ENCODE assay signal across 12 cellular contexts in genomic region chr22:27238935-27239510, GRCh38.
A peak's percentile ranks its signal among the peaks of the same experiment; 100 is the strongest.
DNase-seq lines count a peak whose midpoint lies in the region; ATAC-seq and TF ChIP-seq lines count a peak whose summit lies in the region.
"Had no signal": no experiment of that assay in that cellular context is flagged by ENCODE, and none has a peak within 500 bp of the region (broad histone marks: within the 10 kb centered on the region; RNA-seq: fewer than 3 reads in every experiment).

No MANE protein-coding gene starts in this region.

- no peaks in the 10 kb centered on the region for H3K9me2 ChIP-seq in hepatocyte (replicated peaks; ENCODE audit: insufficient read depth)

- peaks cover 30% of the 10 kb centered on the region for H3K27me3 Mint-ChIP-seq in T-helper 17 cell

- H3K4me3 ChIP-seq in ascending aorta (no peak overlapping the region), hepatocyte (no peak overlapping the region)
- H3K4me3 ChIP-seq: tibial nerve had no signal

- no peak for TF ChIP-seq CTCF in ascending aorta (IDR thresholded peaks at IDR 0.05)
- no peak for TF ChIP-seq CTCF in hepatocyte (IDR thresholded peaks at IDR 0.05; ENCODE audit: poor library complexity)

- DNase-seq in HS-27A (ENCODE audit: low read depth) (peak; percentile 96), ascending aorta (ENCODE audit: low spot score in 2 of 2) (peak; percentile 54 to 90), hepatocyte (ENCODE audit: low spot score) (peak; percentile 88), smooth muscle cell of the brain vasculature (ENCODE audit: low read depth, low spot score) (peak; percentile 70), T-helper 17 cell (no peak)
- DNase-seq in effector CD8-positive, alpha-beta T cell (lab: John Stamatoyannopoulos, UW), result no peak

- intact Hi-C loops in ascending aorta (cut with DNase I), result loop anchor here (2.0 kb wide), 1 partner anchor 24 kb away; no protein-coding TSS in a partner anchor

- ATAC-seq in GM18505 (IDR thresholded peaks at IDR 0.05; ENCODE audit: unreplicated experiment) (no peak), T-helper 17 cell (no peak), HG03097 (IDR thresholded peaks at IDR 0.05; ENCODE audit: low FRiP score, unreplicated experiment) (no peak)

- no peaks in the 10 kb centered on the region for H3K4me1 Mint-ChIP-seq in T-helper 17 cell

- H3K36me3 Mint-ChIP-seq in T-helper 17 cell (ENCODE audit: low read depth), result peaks cover 3% of the 10 kb centered on the region
- H3K36me3 Mint-ChIP-seq: brain had no signal

- peak overlapping the region; percentile 13 to 19 for H3K27ac ChIP-seq in ascending aorta
- peak overlapping the region; percentile 74 for H3K27ac ChIP-seq in hepatocyte
- H3K27ac ChIP-seq: HL-60, tibial nerve had no signal

- H3K4me1 ChIP-seq in ascending aorta (peaks cover 15 to 24% of the 10 kb centered on the region in 2 donors), hepatocyte (ENCODE audit: insufficient read depth) (peaks cover 27% of the 10 kb centered on the region)

- no peak overlapping the region for H2AFZ ChIP-seq in hepatocyte

- no peaks in the 10 kb centered on the region for H3K9me3 ChIP-seq in ascending aorta
- no peaks in the 10 kb centered on the region for H3K9me3 ChIP-seq in hepatocyte (ENCODE audit: low read depth)
- H3K9me3 ChIP-seq in T-helper 17 cell (ENCODE audit: control insufficient read depth, low read length, poor library complexity, severe bottlenecking), result no peaks in the 10 kb centered on the region

- no peak overlapping the region for H3K4me2 ChIP-seq in hepatocyte

- WGBS in hepatocyte (ENCODE audit: low lambda C conversion rate, missing lambda C conversion rate), result 40% methylated on average over 10 of the region's 10 CpGs

- no peak for TF ChIP-seq POLR2A in GM18505 (IDR thresholded peaks at IDR 0.05; ENCODE audit: borderline replicate concordance, extremely low read depth, insufficient read depth, insufficient read length)

- no peaks in the 10 kb centered on the region for H3K27me3 ChIP-seq in ascending aorta
- H3K27me3 ChIP-seq in hepatocyte, result no peaks in the 10 kb centered on the region
- H3K27me3 ChIP-seq: tibial nerve had no signal

- H3K4me3 Mint-ChIP-seq in T-helper 17 cell, result no peak overlapping the region
- H3K4me3 Mint-ChIP-seq: brain, neural crest cell had no signal

- H3K36me3 ChIP-seq in ascending aorta, result no peaks in the 10 kb centered on the region
- no peaks in the 10 kb centered on the region for H3K36me3 ChIP-seq in hepatocyte (replicated peaks; ENCODE audit: insufficient read depth, low read depth)
- H3K36me3 ChIP-seq: tibial nerve had no signal

- no peak overlapping the region for H3K27ac Mint-ChIP-seq in T-helper 17 cell

- no peaks in the 10 kb centered on the region for H4K20me1 ChIP-seq in hepatocyte (ENCODE audit: insufficient read depth, poor library complexity, severe bottlenecking)

- H3K79me2 ChIP-seq in hepatocyte, result no peaks in the 10 kb centered on the region

Comparison
In these comparisons a context has a peak if more than half of its experiments do, and no peak if none do; other contexts are left out.
1. DNase-seq: peak in HS-27A (single experiment), ascending aorta (2 of 2), hepatocyte (single experiment) and smooth muscle cell of the brain vasculature (single experiment); none in T-helper 17 cell (0 of 3) and effector CD8-positive, alpha-beta T cell (single experiment).